Comparison of ENCODE assay signal across 8 cellular contexts in genomic region chr19:17469371-17470203, GRCh38. TPM values are rescaled to one million over a fixed set of nuclear protein-coding genes. Genes with fewer than 3 reads are reported as not detected.
DNase-seq lines count a peak whose midpoint lies in the region; ATAC-seq and TF ChIP-seq lines count a peak whose summit lies in the region.

No MANE protein-coding gene starts in this region.

- H3K4me2 ChIP-seq in OCI-LY1 (ENCODE audit: low read length) = peak overlapping the region; percentile 90

- no peak overlapping the region for H2AFZ ChIP-seq in OCI-LY1 (ENCODE audit: low read length)

- no peaks in the 10 kb centered on the region for H3K9me3 ChIP-seq in OCI-LY1 (ENCODE audit: low read length)
- no peaks in the 10 kb centered on the region for H3K9me3 ChIP-seq in mucosa of stomach (ENCODE audit: control insufficient read depth, low read length)

- DNase-seq in CMK (ENCODE audit: low read depth) (peak; percentile 70), HS-5 (ENCODE audit: low read depth) (peak; percentile 90), activated T-cell treated with anti-CD3 and anti-CD28 coated beads for 48 hours (ENCODE audit: low read depth) (peak; percentile 83), epithelial cell of proximal tubule (ENCODE audit: low read depth) (peak; percentile 71)
- peak; percentile 86 to 87 for DNase-seq in stimulated activated CD8-positive, alpha-beta memory T cell treated with anti-CD3 and anti-CD28 coated beads, Interleukin-4, amount 100 ng/mL, for 4 hours (ENCODE audit: low read depth in 2 of 2, low spot score in 1 of 2)

- no peaks in the 10 kb centered on the region for H3K79me2 ChIP-seq in OCI-LY1 (ENCODE audit: insufficient read depth, low read length)

- no peaks in the 10 kb centered on the region for H4K20me1 ChIP-seq in OCI-LY1 (ENCODE audit: insufficient read depth, low read length)

- H3K9me2 ChIP-seq in OCI-LY1 (ENCODE audit: low read depth, low read length) = no peaks in the 10 kb centered on the region

- peak overlapping the region; percentile 74 for H3K4me3 ChIP-seq in OCI-LY1 (ENCODE audit: low read depth, low read length, poor library complexity, severe bottlenecking)
- H3K4me3 ChIP-seq in epithelial cell of proximal tubule (ENCODE audit: low read depth, low read length) = peak overlapping the region; percentile 74
- H3K4me3 ChIP-seq in mucosa of stomach (ENCODE audit: low read length) = peak overlapping the region; percentile 71

- H3K27me3 ChIP-seq in OCI-LY1 (ENCODE audit: insufficient read depth, low read length) (peaks cover 4% of the 10 kb centered on the region; the same call in 1 of the 2 replicates), mucosa of stomach (ENCODE audit: control insufficient read depth, insufficient read depth, low read length) (no peaks in the 10 kb centered on the region)

- no peaks in the 10 kb centered on the region for H3F3A ChIP-seq in OCI-LY1 (ENCODE audit: insufficient read depth, low read length)

- ATAC-seq in GM19468 (IDR thresholded peaks at IDR 0.05; ENCODE audit: extremely low read depth, unreplicated experiment) = peak; percentile 23

- peaks cover 12% of the 10 kb centered on the region for H3K4me1 ChIP-seq in OCI-LY1 (ENCODE audit: insufficient read depth, low read length, severe bottlenecking)
- H3K4me1 ChIP-seq in mucosa of stomach (ENCODE audit: control insufficient read depth, insufficient read depth, low read length) = peaks cover 30% of the 10 kb centered on the region

- H3K36me3 ChIP-seq in OCI-LY1 (ENCODE audit: insufficient read depth, low read length) (no peaks in the 10 kb centered on the region), mucosa of stomach (ENCODE audit: control insufficient read depth, insufficient read depth, low read length) (no peaks in the 10 kb centered on the region)

- TF ChIP-seq CTCF in OCI-LY1 (IDR thresholded peaks at IDR 0.05; ENCODE audit: low read length) (no peak), epithelial cell of proximal tubule (conservative IDR thresholded peaks at IDR 0.05; ENCODE audit: low read depth, low read length) (no peak)

- H3K27ac ChIP-seq in OCI-LY1 (ENCODE audit: low read depth, low read length, poor library complexity, severe bottlenecking) = no peak overlapping the region

- H3K9ac ChIP-seq in OCI-LY1 (ENCODE audit: low read length) = peak overlapping the region; percentile 45; the same call in 1 of the 2 replicates
- peak overlapping the region; percentile 66 for H3K9ac ChIP-seq in mucosa of stomach (ENCODE audit: low read length)

RNA-seq across cellular contexts. Expression of gene SLC27A1, which starts 0.7 kb away (rescaled TPM):
- 2.5 and 7.0 TPM in 2 replicates for total RNA-seq in epithelial cell of proximal tubule

RNA-seq across cellular contexts. Expression of gene NXNL1, which starts 8.9 kb away (rescaled TPM):
- total RNA-seq in epithelial cell of proximal tubule = not detected in 2 replicates

RNA-seq across cellular contexts. Expression of gene TMEM221, which starts 21.1 kb away (rescaled TPM):
- not detected in 2 replicates for total RNA-seq in epithelial cell of proximal tubule

RNA-seq across cellular contexts. Expression of gene PGLS, which starts 41.9 kb away (rescaled TPM):
- 83.6 and 123 TPM in 2 replicates for total RNA-seq in epithelial cell of proximal tubule

RNA-seq across cellular contexts. Expression of gene MVB12A, which starts 49.7 kb away (rescaled TPM):
- total RNA-seq in epithelial cell of proximal tubule = 78.6 and 91.6 TPM in 2 replicates
